In genomic region chrX:103845165-103845653, GRCh38 we compare ENCODE assay signal across 8 cellular contexts. TPM values are rescaled to one million over a fixed set of nuclear protein-coding genes. Genes with fewer than 3 reads are reported as not detected.
A peak's percentile ranks its signal among the peaks of the same experiment; 100 is the strongest.
DNase-seq lines count a peak whose midpoint lies in the region; ATAC-seq and TF ChIP-seq lines count a peak whose summit lies in the region.

No MANE protein-coding gene starts in this region.

- no peaks in the 10 kb centered on the region for H4K20me1 ChIP-seq in GM23338 (replicated peaks; ENCODE audit: insufficient read depth)

- H3K4me1 Mint-ChIP-seq in GM23338: no peaks in the 10 kb centered on the region; the same call in 1 of the 3 replicates
- H3K4me1 Mint-ChIP-seq in brain: peaks cover 12% of the 10 kb centered on the region

- H3K4me2 ChIP-seq in GM23338: no peak overlapping the region

- H3K79me2 ChIP-seq in GM23338 (replicated peaks; ENCODE audit: insufficient read depth): no peaks in the 10 kb centered on the region

- H3K4me3 ChIP-seq in GM23338: no peak overlapping the region

- no peak overlapping the region for H3K27ac ChIP-seq in GM23338 (ENCODE audit: low read depth)

- DNase-seq in NCI-H1436 (lab: John Stamatoyannopoulos, UW) (peak; percentile 56), NCI-H1436 treated with DMSO at 0.1 percent for 48 hours (lab: John Stamatoyannopoulos, UW) (no peak), GM23338 (ENCODE audit: low spot score) (peak; percentile 75), KBM-7 (peak; percentile 70), T-helper 2 cell (peak in 3 of 5 experiments; percentile 18 to 38 (median 18)), iPS-NIHi7 (ENCODE audit: extremely low spot score) (peak; percentile 84)
- peak; percentile 35 for DNase-seq in stimulated activated CD4-positive, alpha-beta T cell treated with anti-CD3 and anti-CD28 coated beads, Interleukin-12 subunit alpha, Interleukin-12 subunit beta, amount 100 ng/mL, for 4 hours

- in situ Hi-C loops in KBM-7 (cut with MboI; ENCODE audit: low pct_unique_long_range_greater_than_20kb, low sequenced_read_pairs): no loop called here

- peak; percentile 90 for ATAC-seq in GM23338

- H3F3A ChIP-seq in GM23338 (replicated peaks; ENCODE audit: low read depth): no peaks in the 10 kb centered on the region

- H3K36me3 ChIP-seq in GM23338 (ENCODE audit: insufficient read depth): no peaks in the 10 kb centered on the region

- H3K36me3 Mint-ChIP-seq in GM23338 (ENCODE audit: low read depth): no peaks in the 10 kb centered on the region
- H3K36me3 Mint-ChIP-seq in brain: no peaks in the 10 kb centered on the region

- H3K9me2 ChIP-seq in GM23338 (ENCODE audit: insufficient read depth): no peaks in the 10 kb centered on the region

- H3K4me3 Mint-ChIP-seq in GM23338 (no peak overlapping the region), brain (peak overlapping the region; percentile 23 to 79 (median 62))

- H3K27me3 Mint-ChIP-seq in GM23338 (ENCODE audit: insufficient read depth, low read depth, poor library complexity) (no peaks in the 10 kb centered on the region), brain (peaks cover 3% of the 10 kb centered on the region)

- TF ChIP-seq CTCF in GM23338 (conservative IDR thresholded peaks at IDR 0.05; ENCODE audit: low read depth in 2 of 2) (peak; percentile 62 to 77), brain (conservative IDR thresholded peaks at IDR 0.05) (peak; percentile 77)

- H3K9me3 Mint-ChIP-seq in GM23338: no peaks in the 10 kb centered on the region
- H3K9me3 Mint-ChIP-seq in brain: peaks cover 0 to 4% (median 0%) of the 10 kb centered on the region in 5 experiments

- H3K27me3 ChIP-seq in GM23338 (ENCODE audit: insufficient read depth): no peaks in the 10 kb centered on the region

- no peaks in the 10 kb centered on the region for H3K4me1 ChIP-seq in GM23338 (ENCODE audit: insufficient read depth)

- no peak overlapping the region for H3K27ac Mint-ChIP-seq in GM23338
- H3K27ac Mint-ChIP-seq in brain: peak overlapping the region in 2 of 5 experiments; percentile 21 to 25

- H2AFZ ChIP-seq in GM23338: no peak overlapping the region

TF ChIP-seq in GM23338, 12 proteins besides CTCF, POLR2A, EP300 and RAD21:
- TF ChIP-seq CREB1 (CRISPR knock-in tag; IDR thresholded peaks at IDR 0.05; ENCODE audit: low read depth) (no peak), EZH2phosphoT487 (IDR thresholded peaks at IDR 0.05; ENCODE audit: unreplicated experiment) (no peak), REST (IDR thresholded peaks at IDR 0.05; ENCODE audit: unreplicated experiment) (no peak), ZNF114 (CRISPR knock-in tag; IDR thresholded peaks at IDR 0.05) (no peak), ZNF462 (CRISPR knock-in tag; IDR thresholded peaks at IDR 0.05) (no peak)
TF ChIP-seq in GM23338: peak in this region for 0.

RNA-seq across cellular contexts. Expression of gene RAB9B, which starts 13.2 kb away (rescaled TPM):
- 0.28 and 0.78 TPM in 2 replicates for total RNA-seq in GM23338 (2014; rRNA removed; shearing (Covaris generic))
- polyA plus RNA-seq in GM23338 (2016; fragmentation: Nextera tagmentation; extraction: Ambion mirVana): 0.07 and 0.24 TPM in 2 replicates
- 8.2 TPM for polyA plus RNA-seq in brain (ENCODE audit: insufficient read depth, low read depth, low replicate concordance)
